ENCODE assay signal across 1 cellular context in genomic region chr17:8494506-8495111, GRCh38.
TF ChIP-seq lines count a peak whose summit lies in the region.

No MANE protein-coding gene starts in this region.

TF ChIP-seq in H1, 55 proteins besides CTCF, POLR2A, EP300 and RAD21:
- no peak for TF ChIP-seq ASH2L (IDR thresholded peaks at IDR 0.05; ENCODE audit: low read length)
- no peak for TF ChIP-seq BRCA1 (IDR thresholded peaks at IDR 0.05; ENCODE audit: low read depth, low read length)
- TF ChIP-seq TEAD4 (IDR thresholded peaks at IDR 0.05; ENCODE audit: low read depth, low read length), result no peak
- TF ChIP-seq CREB1 (IDR thresholded peaks at IDR 0.05), result no peak
- TF ChIP-seq SRF (IDR thresholded peaks at IDR 0.05; ENCODE audit: low read depth, low read length), result no peak
- TF ChIP-seq JUND (IDR thresholded peaks at IDR 0.05; ENCODE audit: low read length), result no peak
- TF ChIP-seq CHD7 (IDR thresholded peaks at IDR 0.05; ENCODE audit: insufficient replicate concordance, low read length), result no peak
- no peak for TF ChIP-seq SAP30 (IDR thresholded peaks at IDR 0.05; ENCODE audit: insufficient read depth, insufficient replicate concordance, low read length)
- TF ChIP-seq ATF3 (IDR thresholded peaks at IDR 0.05; ENCODE audit: insufficient read depth, low read depth, low read length), result no peak
- no peak for TF ChIP-seq MAX (IDR thresholded peaks at IDR 0.05)
- TF ChIP-seq PHF8 (conservative IDR thresholded peaks at IDR 0.05; ENCODE audit: low read depth, low read length), result no peak
- TF ChIP-seq CHD2 (IDR thresholded peaks at IDR 0.05; ENCODE audit: low read length), result no peak
- TF ChIP-seq RNF2 (IDR thresholded peaks at IDR 0.05; ENCODE audit: borderline replicate concordance, low read depth, low read length, missing control alignments, poor library complexity, severe bottlenecking), result no peak
- TF ChIP-seq POU5F1 (IDR thresholded peaks at IDR 0.05; ENCODE audit: low read depth, low read length), result no peak
- no peak for TF ChIP-seq CBX5 (IDR thresholded peaks at IDR 0.05; ENCODE audit: low read depth, low read length)
- no peak for TF ChIP-seq SUZ12 (IDR thresholded peaks at IDR 0.05; ENCODE audit: low read length)
TF ChIP-seq in H1: peak in this region for 0.
